In the genomic region with DNA sequence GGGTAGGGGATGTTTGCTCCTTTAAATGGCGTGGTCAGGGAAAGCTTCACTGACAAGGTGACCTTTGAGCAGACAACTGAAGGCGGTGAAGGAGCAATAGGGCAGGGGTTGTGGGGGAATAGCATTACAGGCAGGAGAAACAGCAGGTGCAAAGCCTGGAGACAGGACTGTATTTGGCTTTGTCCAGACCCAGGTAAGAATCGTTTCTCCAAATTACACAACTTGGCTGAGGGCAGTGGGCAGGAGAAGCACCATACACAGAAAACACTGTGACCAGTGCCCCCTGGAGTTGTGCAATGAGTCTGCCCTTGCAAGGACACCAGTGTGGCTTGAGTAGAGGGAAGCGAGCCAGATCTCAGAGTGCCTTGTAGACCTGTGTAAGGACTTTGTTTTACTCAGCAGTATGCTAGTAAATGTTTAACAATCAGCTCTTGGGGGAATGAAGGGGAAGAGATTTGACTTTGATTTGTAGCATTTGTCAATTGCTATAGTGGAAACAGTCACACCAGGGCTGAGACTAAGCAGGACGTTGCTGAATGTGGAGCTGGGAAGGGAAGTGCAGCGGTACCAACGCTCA, we compare ENCODE assay signal across 22 cellular contexts.
DNase-seq lines count a peak whose midpoint lies in the region; ATAC-seq and TF ChIP-seq lines count a peak whose summit lies in the region.
"Had no signal": no experiment of that assay in that cellular context is flagged by ENCODE, and none has a peak within 500 bp of the region (broad histone marks: within the 10 kb centered on the region; RNA-seq: fewer than 3 reads in every experiment).

No MANE protein-coding gene starts in this region.

- no peak for TF ChIP-seq POLR2A in stomach (IDR thresholded peaks at IDR 0.05)

- H3K27me3 ChIP-seq in endodermal cell (ENCODE audit: control insufficient read depth, insufficient read depth, low read length, poor library complexity, severe bottlenecking) (no peaks in the 10 kb centered on the region), lower lobe of right lung (ENCODE audit: low read depth) (no peaks in the 10 kb centered on the region), stomach (no peaks in the 10 kb centered on the region)
- H3K27me3 ChIP-seq: tibial nerve had no signal

- H3K4me1 ChIP-seq in endodermal cell (ENCODE audit: control insufficient read depth, insufficient read depth, low read length) (peaks cover 3% of the 10 kb centered on the region), lower lobe of right lung (no peaks in the 10 kb centered on the region), stomach (no peaks in the 10 kb centered on the region)
- H3K4me1 ChIP-seq: tibial nerve had no signal

- peak; percentile 64 to 67 for ATAC-seq in lower lobe of right lung
- ATAC-seq: activated CD4-positive, alpha-beta T cell treated with anti-CD3 and anti-CD28 coated beads for 36 hours; left cardiac atrium; stimulated activated naive CD8-positive, alpha-beta T cell treated with anti-CD3 and anti-CD28 coated beads, Interleukin-15, Interleukin-2, amounts not matched to agents 100 U/mL and 50 U/mL, for 24 hours had no signal

- intact Hi-C loops in lower lobe of right lung (cut with DNase I): no loop called here
- intact Hi-C loops in stomach (cut with DNase I; ENCODE audit: low total_unique reads): no loop called here

- H3K9me3 Mint-ChIP-seq in endodermal cell: no peaks in the 10 kb centered on the region
- H3K9me3 Mint-ChIP-seq in activated naive CD8-positive, alpha-beta T cell treated with anti-CD3 and anti-CD28 coated beads for 36 hours: no peaks in the 10 kb centered on the region
- H3K9me3 Mint-ChIP-seq: activated T-helper 1 cell treated with anti-CD3 and anti-CD28 coated beads, Interleukin-12 subunit alpha, Interleukin-12 subunit beta, Interleukin-2, Interleukin-4 antibody, amounts not matched to agents 30 ng/mL and 10 ng/mL and 1 ng/mL, durations not matched to agents 14 hours and 24 hours and 36 hours; HFFc6 had no signal

- DNase-seq in HuH-7.5 (ENCODE audit: low spot score) (peak; percentile 11), endodermal cell (no peak), lower lobe of right lung (peak; percentile 46), stomach (peak; percentile 45), HEK293T (ENCODE audit: extremely low spot score) (no peak), NCI-H748 (lab: John Stamatoyannopoulos, UW; ENCODE audit: unreplicated experiment) (no peak)
- DNase-seq in activated naive CD8-positive, alpha-beta T cell treated with anti-CD3 and anti-CD28 coated beads for 36 hours: no peak
- DNase-seq: activated CD4-positive, alpha-beta T cell treated with anti-CD3 and anti-CD28 coated beads for 36 hours; cortex of kidney; foreskin fibroblast; GDM1; HFFc6; left cardiac atrium; NCI-H1930; NCI-H345; stimulated activated CD4-positive, alpha-beta T cell treated with anti-CD3 and anti-CD28 coated beads, Interleukin-1b, Interleukin-23, amount 100 ng/mL, for 48 hours; stimulated activated naive CD8-positive, alpha-beta T cell treated with anti-CD3 and anti-CD28 coated beads, Interleukin-15, Interleukin-2, amounts not matched to agents 100 U/mL and 50 U/mL, for 24 hours; SW 1271 had no signal

- no peak overlapping the region for H3K4me3 Mint-ChIP-seq in endodermal cell
- no peak overlapping the region for H3K4me3 Mint-ChIP-seq in activated naive CD8-positive, alpha-beta T cell treated with anti-CD3 and anti-CD28 coated beads for 36 hours
- H3K4me3 Mint-ChIP-seq: activated CD4-positive, alpha-beta T cell treated with anti-CD3 and anti-CD28 coated beads for 36 hours; activated T-helper 1 cell treated with anti-CD3 and anti-CD28 coated beads, Interleukin-12 subunit alpha, Interleukin-12 subunit beta, Interleukin-2, Interleukin-4 antibody, amounts not matched to agents 30 ng/mL and 10 ng/mL and 1 ng/mL, durations not matched to agents 14 hours and 24 hours and 36 hours; HFFc6 had no signal

- CTCF ChIA-PET in HEK293T (lab: Yijun Ruan, JAX): interaction anchor here (0.6 to 0.7 kb wide), 2 partner anchors 231 to 366 kb away, joined by 3 to 4 read pairs; no protein-coding TSS in a partner anchor

- 91 to 92% methylated on average over 3 to 7 of the region's 7 CpGs for WGBS in endodermal cell (ENCODE audit: insufficient coverage in 1 of 2, insufficient read length in 1 of 2), 2 experiments
- WGBS in stomach, 5 donors: 37 to 52% (median 45%) methylated on average over 7 of the region's 7 CpGs

- no peak overlapping the region for H3K9ac ChIP-seq in endodermal cell (ENCODE audit: extremely low read depth, low read length, poor library complexity, severe bottlenecking)
- H3K9ac ChIP-seq: KMS-11 had no signal

- TF ChIP-seq CTCF in endodermal cell (conservative IDR thresholded peaks at IDR 0.05): peak; percentile 68
- TF ChIP-seq CTCF in lower lobe of right lung (IDR thresholded peaks at IDR 0.05): peak; percentile 7
- TF ChIP-seq CTCF in stomach (IDR thresholded peaks at IDR 0.05): no peak

- H3K9me3 ChIP-seq in endodermal cell (ENCODE audit: control insufficient read depth, low read length): no peaks in the 10 kb centered on the region
- no peaks in the 10 kb centered on the region for H3K9me3 ChIP-seq in lower lobe of right lung
- no peaks in the 10 kb centered on the region for H3K9me3 ChIP-seq in stomach
- H3K9me3 ChIP-seq: tibial nerve had no signal

- H3K27me3 Mint-ChIP-seq in endodermal cell (ENCODE audit: insufficient read depth): no peaks in the 10 kb centered on the region
- peaks cover 3% of the 10 kb centered on the region for H3K27me3 Mint-ChIP-seq in activated naive CD8-positive, alpha-beta T cell treated with anti-CD3 and anti-CD28 coated beads for 36 hours

- peaks cover 23% of the 10 kb centered on the region for H3K4me1 Mint-ChIP-seq in endodermal cell
- H3K4me1 Mint-ChIP-seq in activated naive CD8-positive, alpha-beta T cell treated with anti-CD3 and anti-CD28 coated beads for 36 hours: no peaks in the 10 kb centered on the region
- H3K4me1 Mint-ChIP-seq: activated CD4-positive, alpha-beta T cell treated with anti-CD3 and anti-CD28 coated beads for 36 hours had no signal

- H3K27ac Mint-ChIP-seq in endodermal cell: no peak overlapping the region
- H3K27ac Mint-ChIP-seq in activated naive CD8-positive, alpha-beta T cell treated with anti-CD3 and anti-CD28 coated beads for 36 hours: no peak overlapping the region
- H3K27ac Mint-ChIP-seq: activated CD4-positive, alpha-beta T cell treated with anti-CD3 and anti-CD28 coated beads for 36 hours; activated T-helper 1 cell treated with anti-CD3 and anti-CD28 coated beads, Interleukin-12 subunit alpha, Interleukin-12 subunit beta, Interleukin-2, Interleukin-4 antibody, amounts not matched to agents 30 ng/mL and 10 ng/mL and 1 ng/mL, durations not matched to agents 14 hours and 24 hours and 36 hours; HFFc6 had no signal

- H3K27ac ChIP-seq in endodermal cell (ENCODE audit: low read depth, low read length) (no peak overlapping the region), lower lobe of right lung (no peak overlapping the region), stomach (no peak overlapping the region)
- H3K27ac ChIP-seq: KMS-11, RWPE1, tibial nerve had no signal

- H3K36me3 Mint-ChIP-seq in endodermal cell (ENCODE audit: low read depth): no peaks in the 10 kb centered on the region
- no peaks in the 10 kb centered on the region for H3K36me3 Mint-ChIP-seq in activated naive CD8-positive, alpha-beta T cell treated with anti-CD3 and anti-CD28 coated beads for 36 hours

- H3K4me3 ChIP-seq in endodermal cell (ENCODE audit: low read length): no peak overlapping the region
- H3K4me3 ChIP-seq in lower lobe of right lung: no peak overlapping the region
- H3K4me3 ChIP-seq in stomach: no peak overlapping the region
- H3K4me3 ChIP-seq: tibial nerve had no signal

- H3K36me3 ChIP-seq in endodermal cell (ENCODE audit: control insufficient read depth, insufficient read depth, low read length) (no peaks in the 10 kb centered on the region), lower lobe of right lung (no peaks in the 10 kb centered on the region), stomach (no peaks in the 10 kb centered on the region)
- H3K36me3 ChIP-seq: tibial nerve had no signal

- no peak for TF ChIP-seq EP300 in stomach (IDR thresholded peaks at IDR 0.05)

- POLR2A ChIA-PET in HEK293T (lab: Yijun Ruan, JAX): no interaction called here

TF ChIP-seq in HEK293T, 16 proteins besides CTCF, POLR2A, EP300 and RAD21:
- TF ChIP-seq NFRKB (IDR thresholded peaks at IDR 0.05) (no peak), ELF4 (IDR thresholded peaks at IDR 0.05) (no peak), TARDBP (IDR thresholded peaks at IDR 0.05) (no peak), L3MBTL2 (conservative IDR thresholded peaks at IDR 0.05) (no peak), CTBP1 (IDR thresholded peaks at IDR 0.05; ENCODE audit: borderline replicate concordance) (no peak), HDGF (IDR thresholded peaks at IDR 0.05; ENCODE audit: borderline replicate concordance) (no peak), ARNT (IDR thresholded peaks at IDR 0.05) (no peak)
- TF ChIP-seq, protein P1, sequence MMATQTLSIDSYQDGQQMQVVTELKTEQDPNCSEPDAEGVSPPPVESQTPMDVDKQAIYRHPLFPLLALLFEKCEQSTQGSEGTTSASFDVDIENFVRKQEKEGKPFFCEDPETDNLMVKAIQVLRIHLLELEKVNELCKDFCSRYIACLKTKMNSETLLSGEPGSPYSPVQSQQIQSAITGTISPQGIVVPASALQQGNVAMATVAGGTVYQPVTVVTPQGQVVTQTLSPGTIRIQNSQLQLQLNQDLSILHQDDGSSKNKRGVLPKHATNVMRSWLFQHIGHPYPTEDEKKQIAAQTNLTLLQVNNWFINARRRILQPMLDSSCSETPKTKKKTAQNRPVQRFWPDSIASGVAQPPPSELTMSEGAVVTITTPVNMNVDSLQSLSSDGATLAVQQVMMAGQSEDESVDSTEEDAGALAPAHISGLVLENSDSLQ (IDR thresholded peaks at IDR 0.05): no peak

Comparison
In these comparisons a context has a peak if more than half of its experiments do, and no peak if none do; other contexts are left out.
1. DNase-seq: peak in HuH-7.5 (single experiment), lower lobe of right lung (single experiment) and stomach (single experiment); none in endodermal cell (single experiment), HEK293T (single experiment), activated naive CD8-positive, alpha-beta T cell treated with anti-CD3 and anti-CD28 coated beads for 36 hours (single experiment) and NCI-H748 (single experiment).
2. CTCF ChIP-seq: peak in endodermal cell (single experiment) and lower lobe of right lung (single experiment); none in stomach (0 of 7).